Comparison of ENCODE assay signal across 28 cellular contexts in the genomic region with DNA sequence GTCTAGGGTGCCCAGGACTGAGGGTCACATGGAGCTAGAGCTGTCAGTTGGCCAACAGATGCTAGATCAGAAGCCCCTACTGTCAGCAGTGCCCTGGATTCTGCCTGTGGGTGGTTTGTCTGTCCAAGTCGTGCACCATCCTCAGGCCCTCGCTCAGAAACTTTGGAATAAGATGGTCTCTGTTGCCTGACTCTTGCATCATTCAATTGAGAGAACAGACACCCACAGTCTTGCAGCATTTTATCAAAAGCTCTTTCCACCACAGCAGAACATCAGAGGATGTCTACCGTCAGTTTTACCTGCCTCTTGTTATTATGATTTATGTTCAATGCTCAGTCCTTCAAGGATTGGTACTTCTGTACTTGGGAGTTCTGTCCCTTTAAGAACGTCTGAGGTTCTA.
"Had no signal": no experiment of that assay in that cellular context is flagged by ENCODE, and none has a peak within 500 bp of the region (broad histone marks: within the 10 kb centered on the region; RNA-seq: fewer than 3 reads in every experiment).

No MANE protein-coding gene starts in this region.

- H3K27ac Mint-ChIP-seq: activated CD4-positive, alpha-beta memory T cell treated with anti-CD3 and anti-CD28 coated beads, Interleukin-2, amount 10 ng/mL, durations not matched to agents 7 days and 5 days; activated CD4-positive, alpha-beta T cell treated with anti-CD3 and anti-CD28 coated beads, Interleukin-2, amount 10 ng/mL, durations not matched to agents 7 days and 5 days; activated naive CD8-positive, alpha-beta T cell; activated T-cell treated with anti-CD3 and anti-CD28 coated beads, Interleukin-2, amount 50 U/mL, for 24 hours; activated T-cell treated with anti-CD3 and anti-CD28 coated beads, Interleukin-2, amount 50 U/mL, for 72 hours; endodermal cell; T-helper 17 cell; T-helper 2 cell treated with Interferon-gamma antibody and Interleukin-4, amounts not matched to agents 5 μg/mL and 100 μg/mL, for 36 hours had no signal

- H3K4me3 Mint-ChIP-seq: activated CD4-positive, alpha-beta memory T cell treated with anti-CD3 and anti-CD28 coated beads, Interleukin-2, amount 10 ng/mL, durations not matched to agents 7 days and 5 days; activated CD4-positive, alpha-beta T cell treated with anti-CD3 and anti-CD28 coated beads, Interleukin-2, amount 10 ng/mL, durations not matched to agents 7 days and 5 days; activated naive CD8-positive, alpha-beta T cell; activated T-cell treated with anti-CD3 and anti-CD28 coated beads, Interleukin-2, amount 50 U/mL, for 24 hours; activated T-cell treated with anti-CD3 and anti-CD28 coated beads, Interleukin-2, amount 50 U/mL, for 72 hours; central memory CD8-positive, alpha-beta T cell; endodermal cell; T-helper 17 cell; T-helper 2 cell treated with Interferon-gamma antibody and Interleukin-4, amounts not matched to agents 5 μg/mL and 100 μg/mL, for 36 hours had no signal

- H3K9me3 Mint-ChIP-seq: activated CD4-positive, alpha-beta memory T cell treated with anti-CD3 and anti-CD28 coated beads, Interleukin-2, amount 10 ng/mL, durations not matched to agents 7 days and 5 days; activated CD4-positive, alpha-beta T cell treated with anti-CD3 and anti-CD28 coated beads, Interleukin-2, amount 10 ng/mL, durations not matched to agents 7 days and 5 days; activated T-cell treated with anti-CD3 and anti-CD28 coated beads, Interleukin-2, amount 50 U/mL, for 24 hours; activated T-cell treated with anti-CD3 and anti-CD28 coated beads, Interleukin-2, amount 50 U/mL, for 72 hours; central memory CD8-positive, alpha-beta T cell; endodermal cell; T-helper 2 cell treated with Interferon-gamma antibody and Interleukin-4, amounts not matched to agents 5 μg/mL and 100 μg/mL, for 36 hours had no signal

- H3K4me1 Mint-ChIP-seq: activated CD4-positive, alpha-beta memory T cell treated with anti-CD3 and anti-CD28 coated beads, Interleukin-2, amount 10 ng/mL, durations not matched to agents 7 days and 5 days; activated CD4-positive, alpha-beta T cell treated with anti-CD3 and anti-CD28 coated beads, Interleukin-2, amount 10 ng/mL, durations not matched to agents 7 days and 5 days; central memory CD8-positive, alpha-beta T cell had no signal

- H3K36me3 Mint-ChIP-seq: activated naive CD8-positive, alpha-beta T cell had no signal

- DNase-seq: activated CD4-positive, alpha-beta memory T cell treated with anti-CD3 and anti-CD28 coated beads, Interleukin-2, amount 10 ng/mL, durations not matched to agents 7 days and 5 days; activated CD4-positive, alpha-beta T cell treated with anti-CD3 and anti-CD28 coated beads for 1 hour; activated CD4-positive, alpha-beta T cell treated with anti-CD3 and anti-CD28 coated beads for 4 hours; activated CD4-positive, alpha-beta T cell treated with anti-CD3 and anti-CD28 coated beads, Interleukin-2, amount 10 ng/mL, durations not matched to agents 7 days and 5 days; activated CD4-positive, alpha-beta T cell treated with anti-CD3 and anti-CD28 coated beads, Interleukin-2, amount 50 U/mL, for 4 hours; activated CD4-positive, CD25-positive, alpha-beta regulatory T cell; activated CD8-positive, alpha-beta memory T cell treated with anti-CD3 and anti-CD28 coated beads, Interleukin-2, amount 50 U/mL, for 48 hours; activated gamma-delta T cell treated with Interleukin-2 at 50 U/mL for 16 hours; activated naive CD4-positive, alpha-beta T cell treated with anti-CD3 and anti-CD28 coated beads, Interleukin-2, amount 50 U/mL, for 16 hours; activated naive CD4-positive, alpha-beta T cell treated with Interleukin-2 at 50 U/mL for 16 hours; activated T-cell treated with anti-CD3 and anti-CD28 coated beads for 4 hours; activated T-cell treated with anti-CD3 and anti-CD28 coated beads, Interleukin-2, amount 50 U/mL, for 24 hours; activated T-cell treated with anti-CD3 and anti-CD28 coated beads, Interleukin-2, amount 50 U/mL, for 72 hours; amniotic stem cell; anterior cingulate cortex; brain microvascular endothelial cell; dorsolateral prefrontal cortex; effector memory CD4-positive, alpha-beta T cell; endodermal cell; foreskin fibroblast; head of caudate nucleus; T-helper 1 cell; T-helper 17 cell; T1000; WERI-Rb-1 had no signal
